8 cellular contexts compared by ENCODE assay signal in genomic region chrX:142089193-142089592, GRCh38.
DNase-seq lines count a peak whose midpoint lies in the region; ATAC-seq, FAIRE-seq and TF ChIP-seq lines count a peak whose summit lies in the region.

No MANE protein-coding gene starts in this region.

- CTCF ChIA-PET in A673 (lab: Charles Lee) = no interaction called here

- peaks cover 0 to 1% (median 0%) of the 10 kb centered on the region in 3 donors for H3K27me3 Mint-ChIP-seq in CD14-positive monocyte (ENCODE audit: low read depth in 3 of 3)

- in situ Hi-C loops in HAP-1 (cut with MboI; ENCODE audit: low sequenced_read_pairs) = no loop called here

- peak; percentile 64 for FAIRE-seq in islet of Langerhans (lab: Jason Lieb, UNC)

- H3K4me1 Mint-ChIP-seq in CD14-positive monocyte = no peaks in the 10 kb centered on the region

- POLR2A ChIA-PET in A673 (lab: Charles Lee; ENCODE audit: low non-redundant PET) = no interaction called here

- H3K36me3 ChIP-seq in A673 (ENCODE audit: insufficient read depth, low read length, poor library complexity, severe bottlenecking) (no peaks in the 10 kb centered on the region), HAP-1 (replicated peaks) (no peaks in the 10 kb centered on the region), uterus (no peaks in the 10 kb centered on the region)

- H3K27me3 ChIP-seq in A673 (replicated peaks; ENCODE audit: insufficient read depth, low read depth, low read length, poor library complexity) (no peaks in the 10 kb centered on the region), HAP-1 (ENCODE audit: low read depth) (no peaks in the 10 kb centered on the region), uterus (no peaks in the 10 kb centered on the region)

- TF ChIP-seq CTCF in A673 (conservative IDR thresholded peaks at IDR 0.05; ENCODE audit: low read depth, low read length) (peak; percentile 27; the same call in 1 of the 2 replicates), VCaP (conservative IDR thresholded peaks at IDR 0.05) (peak; percentile 72), uterus (IDR thresholded peaks at IDR 0.05) (no peak), CD14-positive monocyte (IDR thresholded peaks at IDR 0.05) (no peak)

- no peaks in the 10 kb centered on the region for H3K36me3 Mint-ChIP-seq in CD14-positive monocyte

- H3K27ac ChIP-seq in A673 (ENCODE audit: low read depth, low read length, poor library complexity, severe bottlenecking) (no peak overlapping the region), VCaP (no peak overlapping the region), uterus (no peak overlapping the region)

- H3K27ac Mint-ChIP-seq in CD14-positive monocyte = no peak overlapping the region

- intact Hi-C loops in A673 (cut with micrococcal nuclease; ENCODE audit: unreplicated experiment) = no loop called here
- intact Hi-C loops in uterus (cut with DNase I; ENCODE audit: low total_unique reads) = no loop called here
- intact Hi-C loops in CD14-positive monocyte (cut with micrococcal nuclease) = no loop called here

- H3K9me3 ChIP-seq in A673 (ENCODE audit: low read depth, low read length, poor library complexity, severe bottlenecking) (peaks cover 8% of the 10 kb centered on the region), HAP-1 (peaks cover 6% of the 10 kb centered on the region), uterus (no peaks in the 10 kb centered on the region)

- no peak overlapping the region for H3K4me3 Mint-ChIP-seq in CD14-positive monocyte

- TF ChIP-seq POLR2A in uterus (IDR thresholded peaks at IDR 0.05) = no peak

- H3K4me1 ChIP-seq in A673 (ENCODE audit: insufficient read depth, low read length, poor library complexity, severe bottlenecking) = no peaks in the 10 kb centered on the region
- no peaks in the 10 kb centered on the region for H3K4me1 ChIP-seq in HAP-1
- no peaks in the 10 kb centered on the region for H3K4me1 ChIP-seq in uterus

- peaks cover 0 to 3% (median 0%) of the 10 kb centered on the region in 7 donors for H3K9me3 Mint-ChIP-seq in CD14-positive monocyte

- no peak for DNase-seq in A673 (ENCODE audit: low spot score)
- peak; percentile 21 to 66 for DNase-seq in HAP-1 (ENCODE audit: low spot score in 2 of 2)
- no peak for DNase-seq in uterus
- DNase-seq in CD14-positive monocyte (ENCODE audit: low spot score) = no peak

- ATAC-seq in HG02588 (IDR thresholded peaks at IDR 0.05; ENCODE audit: unreplicated experiment) (no peak), HG02798 (IDR thresholded peaks at IDR 0.05; ENCODE audit: poor library complexity, unreplicated experiment) (no peak)

- H3K4me3 ChIP-seq in A673 (ENCODE audit: low read depth, low read length, poor library complexity, severe bottlenecking) (no peak overlapping the region), HAP-1 (no peak overlapping the region), uterus (no peak overlapping the region)

- BruUV-seq in A673 (replicated peaks; lab: Mats Ljungman, UMichigan) = no TSS peak

Comparison
In these comparisons a context has a peak if more than half of its experiments do, and no peak if none do; other contexts are left out.
1. DNase-seq: peak in HAP-1 (2 of 2); none in A673 (single experiment), uterus (0 of 2) and CD14-positive monocyte (single experiment).
2. CTCF ChIP-seq: peak in A673 (single experiment) and VCaP (single experiment); none in uterus (0 of 4) and CD14-positive monocyte (single experiment).